Comparison of ENCODE assay signal across 9 cellular contexts in the genomic region with DNA sequence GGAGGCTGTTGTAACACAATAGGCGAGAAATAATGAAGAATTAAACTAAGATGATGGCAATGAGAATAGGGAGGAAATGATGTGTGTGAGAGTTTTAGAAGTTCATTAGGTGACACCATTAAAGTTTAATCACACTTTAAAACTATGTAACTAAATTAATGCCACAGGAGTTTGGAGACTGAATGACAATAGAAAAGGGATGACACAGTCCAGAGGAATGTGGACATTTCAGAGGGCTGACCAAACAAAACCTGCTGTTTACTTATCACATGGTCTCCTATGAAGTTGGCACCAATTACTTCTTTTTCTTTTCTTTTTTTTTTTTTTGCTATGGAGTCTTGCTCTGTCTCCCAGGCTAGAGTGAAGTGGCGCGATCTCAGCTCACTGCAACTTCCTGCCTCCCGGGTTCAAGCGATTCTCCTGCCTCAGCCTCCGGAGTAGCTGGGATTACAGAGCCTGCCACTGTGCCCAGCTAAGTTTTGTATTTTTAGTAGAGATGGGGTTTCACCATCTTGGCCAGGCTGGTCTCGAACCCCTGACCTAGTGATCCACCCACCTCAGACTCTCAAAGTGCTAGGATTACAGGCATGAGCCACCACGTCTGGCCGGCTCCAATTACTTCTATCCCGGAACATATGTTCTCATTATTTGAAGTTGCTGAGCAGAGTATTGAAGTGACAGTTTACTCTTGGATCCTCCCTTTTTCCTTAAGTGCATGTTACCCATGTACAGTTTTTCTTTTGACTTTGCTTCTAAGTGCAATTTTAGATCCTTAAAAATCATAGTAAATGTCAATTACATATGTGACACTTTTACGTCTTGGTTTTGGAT. TPM values are rescaled to one million over a fixed set of nuclear protein-coding genes. Genes with fewer than 3 reads are reported as not detected.
DNase-seq lines count a peak whose midpoint lies in the region; ATAC-seq, FAIRE-seq and TF ChIP-seq lines count a peak whose summit lies in the region.
"Had no signal": no experiment of that assay in that cellular context is flagged by ENCODE, and none has a peak within 500 bp of the region (broad histone marks: within the 10 kb centered on the region; RNA-seq: fewer than 3 reads in every experiment).

No MANE protein-coding gene starts in this region.

- H3K4me3 ChIP-seq in A549 (peak overlapping the region; percentile 11; the same call in 1 of the 3 replicates), astrocyte (ENCODE audit: insufficient read depth, low read depth, low read length) (peak overlapping the region; percentile 36), left lung (no peak overlapping the region)
- no peak overlapping the region for H3K4me3 ChIP-seq in naive thymus-derived CD4-positive, alpha-beta T cell (ENCODE audit: low read length)

- H2AFZ ChIP-seq in astrocyte (ENCODE audit: low read depth, low read length), result no peak overlapping the region

- POLR2A ChIA-PET in A549 (lab: Yijun Ruan, JAX), result interaction anchor here (0.6 to 1.1 kb wide), 2 partner anchors 132 to 975 kb away, joined by 3 to 4 read pairs; no protein-coding TSS in a partner anchor
- POLR2A ChIA-PET in naive thymus-derived CD4-positive, alpha-beta T cell (lab: Charles Lee), result no interaction called here

- peak overlapping the region; percentile 90 for H3K27ac Mint-ChIP-seq in astrocyte (ENCODE audit: unreplicated experiment)
- no peak overlapping the region for H3K27ac Mint-ChIP-seq in naive thymus-derived CD4-positive, alpha-beta T cell

- no peak for TF ChIP-seq RAD21 in A549 (conservative IDR thresholded peaks at IDR 0.05 in 1 of 2, IDR thresholded peaks at IDR 0.05 in 1 of 2)

- H3K4me3 Mint-ChIP-seq in astrocyte (ENCODE audit: unreplicated experiment), result peak overlapping the region; percentile 5
- peak overlapping the region in 1 of 10 donors; percentile 1 for H3K4me3 Mint-ChIP-seq in naive thymus-derived CD4-positive, alpha-beta T cell

- H3K9ac ChIP-seq in astrocyte (ENCODE audit: low read length), result peak overlapping the region; percentile 72

- no peak for TF ChIP-seq CTCF in A549 (IDR thresholded peaks at IDR 0.05)
- no peak for TF ChIP-seq CTCF in astrocyte (IDR thresholded peaks at IDR 0.05; ENCODE audit: insufficient read depth, low read depth, low read length)
- no peak for TF ChIP-seq CTCF in left lung (IDR thresholded peaks at IDR 0.05)

- CTCF ChIA-PET in A549 (lab: Yijun Ruan, JAX), result interaction anchor here (1.9 kb wide), 2 partner anchors 20 to 132 kb away, joined by 4 to 5 read pairs; a partner anchor contains a TSS
- CTCF ChIA-PET in naive thymus-derived CD4-positive, alpha-beta T cell (lab: Charles Lee), result no interaction called here

- H3K27me3 ChIP-seq in astrocyte (ENCODE audit: insufficient read depth, low read length) (no peaks in the 10 kb centered on the region), left lung (no peaks in the 10 kb centered on the region)
- no peaks in the 10 kb centered on the region for H3K27me3 ChIP-seq in naive thymus-derived CD4-positive, alpha-beta T cell (ENCODE audit: control insufficient read depth in 2 of 2, insufficient read depth in 2 of 2, low read length in 2 of 2)

- peak; percentile 37 to 61 for DNase-seq in A549 (ENCODE audit: low read depth in 1 of 2, low spot score in 1 of 2)
- peak; percentile 39 for DNase-seq in HPDE6-E6E7 (ENCODE audit: extremely low spot score)
- peak; percentile 89 for DNase-seq in astrocyte (ENCODE audit: low read depth)
- DNase-seq in left lung, result no peak
- no peak for DNase-seq in cerebellar cortex (ENCODE audit: low spot score)
- DNase-seq in cerebellum (ENCODE audit: low spot score), result no peak
- DNase-seq in SKM-1 (lab: John Stamatoyannopoulos, UW; ENCODE audit: unreplicated experiment), result no peak
- no peak for DNase-seq in naive thymus-derived CD4-positive, alpha-beta T cell

- H3K9me3 Mint-ChIP-seq in astrocyte (ENCODE audit: unreplicated experiment), result no peaks in the 10 kb centered on the region
- H3K9me3 Mint-ChIP-seq in naive thymus-derived CD4-positive, alpha-beta T cell, result no peaks in the 10 kb centered on the region

- no peaks in the 10 kb centered on the region for H3K9me3 ChIP-seq in A549
- no peaks in the 10 kb centered on the region for H3K9me3 ChIP-seq in astrocyte (ENCODE audit: insufficient read depth, low read depth, low read length)
- H3K9me3 ChIP-seq in left lung, result no peaks in the 10 kb centered on the region
- H3K9me3 ChIP-seq in naive thymus-derived CD4-positive, alpha-beta T cell (ENCODE audit: control insufficient read depth in 2 of 3, low read length in 3 of 3), result no peaks in the 10 kb centered on the region

- H3K27ac ChIP-seq in A549 (peak overlapping the region; percentile 72 to 89), astrocyte (ENCODE audit: low read depth, low read length) (peak overlapping the region; percentile 91), left lung (peak overlapping the region; percentile 34 to 42)
- H3K27ac ChIP-seq in naive thymus-derived CD4-positive, alpha-beta T cell (ENCODE audit: low read depth, low read length), result no peak overlapping the region
- H3K27ac ChIP-seq: C4-2B had no signal

- intact Hi-C loops in left lung (cut with DNase I), result no loop called here
- intact Hi-C loops in naive thymus-derived CD4-positive, alpha-beta T cell (cut with micrococcal nuclease), result no loop called here

- 42% methylated on average over 11 of the region's 11 CpGs for WGBS in A549 (ENCODE audit: missing lambda C conversion rate)

- peaks cover 76% of the 10 kb centered on the region for H3K79me2 ChIP-seq in astrocyte (ENCODE audit: insufficient read depth, low read length)

- peak; percentile 51; a peak in 4 of 6 replicates for ATAC-seq in A549
- ATAC-seq in left lung, result no peak
- ATAC-seq in naive thymus-derived CD4-positive, alpha-beta T cell, result no peak

- peaks cover 77% of the 10 kb centered on the region for H3K4me1 ChIP-seq in A549
- H3K4me1 ChIP-seq in astrocyte (ENCODE audit: insufficient read depth, low read length), result peaks cover 50% of the 10 kb centered on the region
- H3K4me1 ChIP-seq in left lung, result peaks cover 6 to 70% of the 10 kb centered on the region in 2 donors
- H3K4me1 ChIP-seq in naive thymus-derived CD4-positive, alpha-beta T cell (ENCODE audit: control insufficient read depth in 2 of 2, insufficient read depth in 2 of 2, low read length in 2 of 2), result peaks cover 15 to 26% of the 10 kb centered on the region in 2 donors

- no peak; a peak in 1 of 5 replicates for TF ChIP-seq EP300 in A549 (IDR thresholded peaks at IDR 0.05)

- peaks cover 6% of the 10 kb centered on the region for H4K20me1 ChIP-seq in astrocyte (ENCODE audit: insufficient read depth, low read length)

- peak overlapping the region; percentile 85 for H3K4me2 ChIP-seq in A549
- peak overlapping the region; percentile 77 for H3K4me2 ChIP-seq in astrocyte (ENCODE audit: low read length)

- H3K36me3 ChIP-seq in astrocyte (ENCODE audit: insufficient read depth, low read length) (no peaks in the 10 kb centered on the region), left lung (no peaks in the 10 kb centered on the region)
- no peaks in the 10 kb centered on the region for H3K36me3 ChIP-seq in naive thymus-derived CD4-positive, alpha-beta T cell (ENCODE audit: control insufficient read depth in 2 of 3, insufficient read depth in 3 of 3, low read length in 3 of 3)

- no peak for TF ChIP-seq POLR2A in A549 (IDR thresholded peaks at IDR 0.05; ENCODE audit: low read length)

- H3K27me3 Mint-ChIP-seq in astrocyte (ENCODE audit: low read depth, unreplicated experiment), result no peaks in the 10 kb centered on the region
- no peaks in the 10 kb centered on the region for H3K27me3 Mint-ChIP-seq in naive thymus-derived CD4-positive, alpha-beta T cell

- no peaks in the 10 kb centered on the region for H3K36me3 Mint-ChIP-seq in astrocyte (ENCODE audit: low read depth, unreplicated experiment)
- H3K36me3 Mint-ChIP-seq in naive thymus-derived CD4-positive, alpha-beta T cell, result peaks cover 3 to 14% (median 10%) of the 10 kb centered on the region in 5 donors

- peaks cover 63% of the 10 kb centered on the region for H3K4me1 Mint-ChIP-seq in astrocyte (ENCODE audit: low read depth, unreplicated experiment)
- peaks cover 55 to 83% (median 77%) of the 10 kb centered on the region in 7 donors for H3K4me1 Mint-ChIP-seq in naive thymus-derived CD4-positive, alpha-beta T cell

- FAIRE-seq in A549 (lab: Jason Lieb, UNC), result no peak
- no peak for FAIRE-seq in astrocyte (lab: Jason Lieb, UNC)

TF ChIP-seq in A549, 52 proteins besides CTCF, POLR2A, EP300 and RAD21:
- TF ChIP-seq JUNB (IDR thresholded peaks at IDR 0.05) (peak; percentile 72), CHD4 (IDR thresholded peaks at IDR 0.05; ENCODE audit: borderline replicate concordance) (0 out of 2 replicates have a peak, but pooled peaks have one; percentile 6), CEBPB (IDR thresholded peaks at IDR 0.05) (peak in 1 of 2 experiments; percentile 38; a peak in 1 of 4 replicates), BHLHE40 (IDR thresholded peaks at IDR 0.05; ENCODE audit: low read depth, low read length) (no peak), FOSL2 (IDR thresholded peaks at IDR 0.05) (no peak), FOSL2 (CRISPR knock-in tag; IDR thresholded peaks at IDR 0.05) (peak; percentile 58)
- TF ChIP-seq, protein P1, sequence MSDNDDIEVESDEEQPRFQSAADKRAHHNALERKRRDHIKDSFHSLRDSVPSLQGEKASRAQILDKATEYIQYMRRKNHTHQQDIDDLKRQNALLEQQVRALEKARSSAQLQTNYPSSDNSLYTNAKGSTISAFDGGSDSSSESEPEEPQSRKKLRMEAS (IDR thresholded peaks at IDR 0.05), result 0 out of 2 replicates have a peak, but pooled peaks have one; percentile 34

RNA-seq across cellular contexts. Expression of a gene that starts 4.3 kb away (rescaled TPM):
- polyA plus RNA-seq in A549 (2011; rRNA removed), result 45.0 and 62.1 TPM in 2 replicates
- polyA plus RNA-seq in A549 (2012; cell fraction: cytosol; rRNA removed), result 20.8 and 27.9 TPM in 2 replicates
- polyA plus RNA-seq in A549 (2012; cell fraction: nucleus; rRNA removed), result 15.6 and 16.1 TPM in 2 replicates
- polyA plus RNA-seq in A549 (2017; fragmentation: RNase III; extraction: RNeasy Plus Mini Kit Qiagen cat#74134 plus additional on column Dnase treatment), result 47.6 to 54.7 TPM (median 49.8 TPM) in 3 replicates
- polyA minus RNA-seq in A549 (2011; rRNA and poly(A)+ RNA removed), result 15.2 and 17.6 TPM in 2 replicates
- total RNA-seq in astrocyte, result 66.2 and 68.1 TPM in 2 replicates
- 10 to 100 TPM; 41.6 to 50.2 TPM for total RNA-seq in left lung
- total RNA-seq in cerebellum, result 48.5 TPM
- 10 to 100 TPM; 21.8 to 60.4 (median 26.1) TPM for total RNA-seq in naive thymus-derived CD4-positive, alpha-beta T cell
- 10 to 100 TPM; 11.8 to 16.5 TPM for polyA plus RNA-seq in naive thymus-derived CD4-positive, alpha-beta T cell

Comparison
In these comparisons a context has a peak if more than half of its experiments do, and no peak if none do; other contexts are left out.
1. ATAC-seq: peak in A549 (2 of 2); none in left lung (single experiment) and naive thymus-derived CD4-positive, alpha-beta T cell (single experiment).
2. DNase-seq: peak in A549 (2 of 2), HPDE6-E6E7 (single experiment) and astrocyte (single experiment); none in left lung (0 of 2), cerebellar cortex (single experiment), cerebellum (single experiment), SKM-1 (single experiment) and naive thymus-derived CD4-positive, alpha-beta T cell (0 of 9).
3. H3K4me3 ChIP-seq: peak in A549 (single experiment) and astrocyte (single experiment); none in left lung (0 of 2) and naive thymus-derived CD4-positive, alpha-beta T cell (single experiment).